Comparison of ENCODE assay signal across 9 cellular contexts in the genomic region with DNA sequence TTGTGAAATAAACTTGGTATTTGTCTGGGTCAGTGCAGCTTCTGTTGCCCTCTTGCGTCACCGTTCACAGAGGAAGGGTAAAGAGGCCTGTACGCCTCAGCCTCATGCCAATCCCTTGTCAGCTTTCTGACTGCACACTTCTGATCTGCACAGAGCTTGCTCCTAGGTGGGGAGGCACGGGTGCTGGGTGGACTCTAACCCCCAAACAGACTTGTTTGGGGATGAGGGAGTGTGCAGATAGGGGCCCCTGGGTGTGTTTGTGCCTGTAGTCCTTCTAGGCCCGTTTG. TPM values are rescaled to one million over a fixed set of nuclear protein-coding genes. Genes with fewer than 3 reads are reported as not detected.
A peak's percentile ranks its signal among the peaks of the same experiment; 100 is the strongest.
DNase-seq lines count a peak whose midpoint lies in the region; ATAC-seq and TF ChIP-seq lines count a peak whose summit lies in the region.
"Had no signal": no experiment of that assay in that cellular context is flagged by ENCODE, and none has a peak within 500 bp of the region (broad histone marks: within the 10 kb centered on the region; RNA-seq: fewer than 3 reads in every experiment).

No MANE protein-coding gene starts in this region.

- H3K27ac ChIP-seq in SK-N-MC, result no peak overlapping the region
- H3K27ac ChIP-seq in smooth muscle cell (ENCODE audit: low read depth), result no peak overlapping the region
- H3K27ac ChIP-seq: colonic mucosa had no signal

- H3K9me3 ChIP-seq in SK-N-MC (ENCODE audit: low read depth, low read length), result no peaks in the 10 kb centered on the region
- no peaks in the 10 kb centered on the region for H3K9me3 ChIP-seq in smooth muscle cell (replicated peaks; ENCODE audit: low read depth)
- H3K9me3 ChIP-seq: colonic mucosa had no signal

- H3K4me3 Mint-ChIP-seq in activated CD4-positive, alpha-beta T cell treated with anti-CD3 and anti-CD28 coated beads for 36 hours, result peak overlapping the region; percentile 74

- intact Hi-C loops in activated CD4-positive, alpha-beta T cell treated with anti-CD3 and anti-CD28 coated beads for 36 hours (cut with DNase I, micrococcal nuclease), result loop anchor here in 1 of 2 experiments (5.0 kb wide), 2 partner anchors 234 to 526 kb away; a partner anchor contains a TSS

- no peak for DNase-seq in activated CD4-positive, alpha-beta T cell treated with anti-CD3 and anti-CD28 coated beads for 36 hours
- DNase-seq in activated CD4-positive, alpha-beta T cell treated with anti-CD3 and anti-CD28 coated beads, Interleukin-2, amount 50 U/mL, for 1 hour, result no peak
- DNase-seq in SK-N-MC (ENCODE audit: low read depth, low spot score), result no peak
- no peak for DNase-seq in fibroblast of the aortic adventitia (ENCODE audit: low read depth)
- DNase-seq in smooth muscle cell (lab: John Stamatoyannopoulos, UW; ENCODE audit: unreplicated experiment), result no peak
- DNase-seq in NCI-H510A (lab: John Stamatoyannopoulos, UW), result no peak
- DNase-seq in GM19240 (ENCODE audit: insufficient read length, low spot score), result no peak

- no peak for TF ChIP-seq CTCF in fibroblast of the aortic adventitia (IDR thresholded peaks at IDR 0.05; ENCODE audit: insufficient read depth, low read length)
- no peak for TF ChIP-seq CTCF in smooth muscle cell (IDR thresholded peaks at IDR 0.05; ENCODE audit: borderline replicate concordance, insufficient read depth, poor library complexity, severe bottlenecking)

- no peak overlapping the region for H2AFZ ChIP-seq in smooth muscle cell (ENCODE audit: low read depth)

- peak overlapping the region; percentile 95 for H3K4me2 ChIP-seq in smooth muscle cell

- H3K9ac ChIP-seq in SK-N-MC (ENCODE audit: insufficient read length), result peak overlapping the region; percentile 78
- no peak overlapping the region for H3K9ac ChIP-seq in smooth muscle cell (ENCODE audit: low read depth)

- H4K20me1 ChIP-seq in smooth muscle cell (ENCODE audit: low read depth), result peaks cover 60% of the 10 kb centered on the region

- ATAC-seq in activated CD4-positive, alpha-beta T cell treated with anti-CD3 and anti-CD28 coated beads for 36 hours, result no peak
- no peak for ATAC-seq in HG03354 (IDR thresholded peaks at IDR 0.05; ENCODE audit: poor library complexity, severe bottlenecking, unreplicated experiment)

- CTCF ChIA-PET in activated CD4-positive, alpha-beta T cell treated with anti-CD3 and anti-CD28 coated beads for 36 hours (lab: Charles Lee), result interaction anchor here (0.6 to 1.3 kb wide), 3 partner anchors 27 to 46 kb away, joined by 3 to 4 read pairs (median 3); no protein-coding TSS in a partner anchor

- peaks cover 32% of the 10 kb centered on the region for H3K36me3 ChIP-seq in SK-N-MC (ENCODE audit: insufficient read depth, low read length)
- no peaks in the 10 kb centered on the region for H3K36me3 ChIP-seq in smooth muscle cell (ENCODE audit: low read depth)
- H3K36me3 ChIP-seq: colonic mucosa had no signal

- no peaks in the 10 kb centered on the region for H3K27me3 ChIP-seq in smooth muscle cell (ENCODE audit: low read depth)
- H3K27me3 ChIP-seq: colonic mucosa had no signal

- H3K79me2 ChIP-seq in smooth muscle cell (ENCODE audit: low read depth), result peaks cover 31% of the 10 kb centered on the region

- peaks cover 48% of the 10 kb centered on the region for H3K36me3 Mint-ChIP-seq in activated CD4-positive, alpha-beta T cell treated with anti-CD3 and anti-CD28 coated beads for 36 hours (ENCODE audit: low read depth)

- peaks cover 46% of the 10 kb centered on the region for H3K4me1 Mint-ChIP-seq in activated CD4-positive, alpha-beta T cell treated with anti-CD3 and anti-CD28 coated beads for 36 hours

- H3K4me1 ChIP-seq in smooth muscle cell (ENCODE audit: low read depth), result peaks cover 18% of the 10 kb centered on the region

- WGBS in smooth muscle cell (ENCODE audit: low lambda C conversion rate), result 78% methylated on average over 5 of the region's 5 CpGs

- no peaks in the 10 kb centered on the region for H3K9me3 Mint-ChIP-seq in activated CD4-positive, alpha-beta T cell treated with anti-CD3 and anti-CD28 coated beads for 36 hours (ENCODE audit: low read depth)

- POLR2A ChIA-PET in activated CD4-positive, alpha-beta T cell treated with anti-CD3 and anti-CD28 coated beads for 36 hours (lab: Charles Lee), result interaction anchor here (0.6 kb wide), 1 partner anchor 50 kb away, joined by 5 read pairs; no protein-coding TSS in a partner anchor

- peaks cover 19% of the 10 kb centered on the region for H3F3A ChIP-seq in smooth muscle cell (ENCODE audit: low read depth)

- H3K4me3 ChIP-seq in SK-N-MC (peak overlapping the region; percentile 84), fibroblast of the aortic adventitia (ENCODE audit: low read depth, low read length) (peak overlapping the region; percentile 74), smooth muscle cell (peak overlapping the region; percentile 74)

- peaks cover 5% of the 10 kb centered on the region for H3K27me3 Mint-ChIP-seq in activated CD4-positive, alpha-beta T cell treated with anti-CD3 and anti-CD28 coated beads for 36 hours

- no peak overlapping the region for H3K27ac Mint-ChIP-seq in activated CD4-positive, alpha-beta T cell treated with anti-CD3 and anti-CD28 coated beads for 36 hours

RNA-seq across cellular contexts. Expression of a gene that starts 0.8 kb away (rescaled TPM):
- 10 to 100 TPM; 27.9 to 35.3 TPM for total RNA-seq in activated CD4-positive, alpha-beta T cell treated with anti-CD3 and anti-CD28 coated beads for 36 hours
- 19.7 and 99.1 TPM in 2 replicates for total RNA-seq in fibroblast of the aortic adventitia (ENCODE audit: low replicate concordance)
- 52.4 and 67.0 TPM in 2 replicates for total RNA-seq in smooth muscle cell
- 113 and 135 TPM in 2 replicates for polyA plus RNA-seq in smooth muscle cell

RNA-seq across cellular contexts. Expression of a gene that starts 3.4 kb away (rescaled TPM):
- total RNA-seq in activated CD4-positive, alpha-beta T cell treated with anti-CD3 and anti-CD28 coated beads for 36 hours, result 10 to 100 TPM; 39.4 to 75.6 TPM
- total RNA-seq in fibroblast of the aortic adventitia (ENCODE audit: low replicate concordance) (47.3 and 53.1 TPM in 2 replicates), smooth muscle cell (95.3 and 106 TPM in 2 replicates)
- 203 and 222 TPM in 2 replicates for polyA plus RNA-seq in smooth muscle cell

RNA-seq across cellular contexts. Expression of a gene that starts 8.4 kb away (rescaled TPM):
- total RNA-seq in activated CD4-positive, alpha-beta T cell treated with anti-CD3 and anti-CD28 coated beads for 36 hours, result 10 to 100 TPM; 25.2 to 30.5 TPM
- 15.1 and 15.6 TPM in 2 replicates for total RNA-seq in fibroblast of the aortic adventitia (ENCODE audit: low replicate concordance)
- 9.8 and 23.5 TPM in 2 replicates for total RNA-seq in smooth muscle cell
- polyA plus RNA-seq in smooth muscle cell, result 20.3 and 26.5 TPM in 2 replicates

RNA-seq across cellular contexts. Expression of a gene that starts 13.2 kb away (rescaled TPM):
- 1 to 10 TPM; 1.2 to 2.0 TPM for total RNA-seq in activated CD4-positive, alpha-beta T cell treated with anti-CD3 and anti-CD28 coated beads for 36 hours
- total RNA-seq in fibroblast of the aortic adventitia (ENCODE audit: low replicate concordance) (2.6 TPM in 2 replicates), smooth muscle cell (6.5 and 7.3 TPM in 2 replicates)
- 11.4 and 16.6 TPM in 2 replicates for polyA plus RNA-seq in smooth muscle cell

RNA-seq across cellular contexts. Expression of a gene that starts 31.5 kb away (rescaled TPM):
- total RNA-seq in activated CD4-positive, alpha-beta T cell treated with anti-CD3 and anti-CD28 coated beads for 36 hours, result 10 to 100 TPM; 10.7 to 12.5 TPM
- total RNA-seq in fibroblast of the aortic adventitia (ENCODE audit: low replicate concordance) (16.2 and 20.8 TPM in 2 replicates), smooth muscle cell (10.4 and 11.2 TPM in 2 replicates)
- polyA plus RNA-seq in smooth muscle cell, result 19.3 and 21.2 TPM in 2 replicates
